Comparison of ENCODE assay signal across 14 cellular contexts in the genomic region with DNA sequence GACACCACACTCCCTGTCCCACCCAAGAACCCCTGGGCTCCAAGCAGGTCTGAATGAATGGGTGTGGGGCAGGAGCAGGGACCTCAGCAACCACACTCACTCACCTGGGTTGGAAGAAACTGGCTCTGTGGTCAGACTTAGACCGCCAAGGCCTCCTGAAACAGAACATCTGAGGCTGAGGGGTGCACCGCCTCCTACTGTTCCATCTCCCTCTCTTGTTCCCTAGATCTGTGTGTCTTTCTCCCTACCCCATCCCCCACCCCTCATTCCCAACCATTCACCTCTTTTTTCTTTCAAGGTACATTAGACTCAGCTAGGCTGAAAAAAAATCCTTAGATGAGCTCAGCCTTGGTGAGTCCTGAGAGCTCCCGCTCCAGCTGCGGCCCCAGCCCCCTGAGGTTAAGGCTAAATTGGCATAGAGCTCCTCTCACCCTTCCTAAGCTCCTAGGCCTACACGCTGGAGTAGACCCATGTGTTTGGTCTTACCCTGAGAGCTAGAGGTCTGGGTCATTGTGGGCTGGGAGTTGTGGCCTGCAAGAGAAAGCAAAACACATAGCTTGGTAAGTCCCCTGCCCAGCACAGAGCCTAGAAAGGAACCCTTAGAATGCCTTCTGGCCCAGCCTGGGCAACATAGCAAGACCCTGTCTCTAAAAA. TPM values are rescaled to one million over a fixed set of nuclear protein-coding genes. Genes with fewer than 3 reads are reported as not detected.
A peak's percentile ranks its signal among the peaks of the same experiment; 100 is the strongest.
DNase-seq lines count a peak whose midpoint lies in the region; ATAC-seq lines count a peak whose summit lies in the region.
"Had no signal": no experiment of that assay in that cellular context is flagged by ENCODE, and none has a peak within 500 bp of the region (broad histone marks: within the 10 kb centered on the region; RNA-seq: fewer than 3 reads in every experiment).

No MANE protein-coding gene starts in this region.

- no peaks in the 10 kb centered on the region for H3K27me3 Mint-ChIP-seq in activated T-cell treated with anti-CD3 and anti-CD28 coated beads, Interleukin-2, amount 50 U/mL, for 72 hours (ENCODE audit: low read depth)
- no peaks in the 10 kb centered on the region for H3K27me3 Mint-ChIP-seq in activated T-cell treated with anti-CD3 and anti-CD28 coated beads, Interleukin-2, amount 50 U/mL, for 4 hours (ENCODE audit: low read depth)
- H3K27me3 Mint-ChIP-seq in activated naive CD8-positive, alpha-beta T cell treated with anti-CD3 and anti-CD28 coated beads, Interleukin-2, amount 10 ng/mL, durations not matched to agents 7 days and 5 days = peaks cover 6% of the 10 kb centered on the region
- no peaks in the 10 kb centered on the region for H3K27me3 Mint-ChIP-seq in stimulated activated naive CD8-positive, alpha-beta T cell treated with anti-CD3 and anti-CD28 coated beads, Interleukin-15, Interleukin-2, amounts not matched to agents 100 ng/mL and 50 ng/mL, for 24 hours

- POLR2A ChIA-PET in activated naive CD8-positive, alpha-beta T cell treated with anti-CD3 and anti-CD28 coated beads, Interleukin-2, amount 10 ng/mL, durations not matched to agents 7 days and 5 days (lab: Charles Lee) = interaction anchor here (0.6 to 2.6 kb wide), 12 partner anchors 8 to 972 kb away, joined by 3 to 19 read pairs (median 4); a partner anchor contains a TSS

- DNase-seq in activated T-cell treated with anti-CD3 and anti-CD28 coated beads, Interleukin-2, amount 50 U/mL, for 72 hours = peak; percentile 60 to 73
- no peak for DNase-seq in activated T-cell treated with anti-CD3 and anti-CD28 coated beads, Interleukin-2, amount 50 U/mL, for 4 hours
- DNase-seq in activated naive CD8-positive, alpha-beta T cell treated with anti-CD3 and anti-CD28 coated beads, Interleukin-2, amount 10 ng/mL, durations not matched to agents 7 days and 5 days = peak; percentile 53
- DNase-seq in NCI-H524 (lab: John Stamatoyannopoulos, UW) (no peak), NCI-H345 treated with DMSO at 0.1 percent for 48 hours (lab: John Stamatoyannopoulos, UW; ENCODE audit: unreplicated experiment) (no peak), globus pallidus (ENCODE audit: low spot score) (no peak)
- DNase-seq: activated naive CD4-positive, alpha-beta T cell treated with anti-CD3 and anti-CD28 coated beads, Interleukin-2, amount 50 U/mL, for 16 hours had no signal

- H3K27ac Mint-ChIP-seq in activated T-cell treated with anti-CD3 and anti-CD28 coated beads, Interleukin-2, amount 50 U/mL, for 72 hours = peak overlapping the region; percentile 70
- peak overlapping the region; percentile 75 for H3K27ac Mint-ChIP-seq in activated naive CD8-positive, alpha-beta T cell treated with anti-CD3 and anti-CD28 coated beads, Interleukin-2, amount 10 ng/mL, durations not matched to agents 7 days and 5 days
- H3K27ac Mint-ChIP-seq in stimulated activated naive CD8-positive, alpha-beta T cell treated with anti-CD3 and anti-CD28 coated beads, Interleukin-15, Interleukin-2, amounts not matched to agents 100 ng/mL and 50 ng/mL, for 24 hours = peak overlapping the region; percentile 97

- peaks cover 0 to 6% of the 10 kb centered on the region in 2 donors for H3K36me3 Mint-ChIP-seq in activated T-cell treated with anti-CD3 and anti-CD28 coated beads, Interleukin-2, amount 50 U/mL, for 72 hours (ENCODE audit: insufficient read depth in 2 of 2)
- H3K36me3 Mint-ChIP-seq in activated T-cell treated with anti-CD3 and anti-CD28 coated beads, Interleukin-2, amount 50 U/mL, for 4 hours (ENCODE audit: insufficient read depth) = no peaks in the 10 kb centered on the region
- no peaks in the 10 kb centered on the region for H3K36me3 Mint-ChIP-seq in activated naive CD8-positive, alpha-beta T cell treated with anti-CD3 and anti-CD28 coated beads, Interleukin-2, amount 10 ng/mL, durations not matched to agents 7 days and 5 days
- no peaks in the 10 kb centered on the region for H3K36me3 Mint-ChIP-seq in stimulated activated naive CD8-positive, alpha-beta T cell treated with anti-CD3 and anti-CD28 coated beads, Interleukin-15, Interleukin-2, amounts not matched to agents 100 ng/mL and 50 ng/mL, for 24 hours (ENCODE audit: low read depth)

- peaks cover 82% of the 10 kb centered on the region for H3K4me1 Mint-ChIP-seq in activated T-cell treated with anti-CD3 and anti-CD28 coated beads, Interleukin-2, amount 50 U/mL, for 72 hours (ENCODE audit: low read depth)
- peaks cover 58% of the 10 kb centered on the region for H3K4me1 Mint-ChIP-seq in activated T-cell treated with anti-CD3 and anti-CD28 coated beads, Interleukin-2, amount 50 U/mL, for 4 hours (ENCODE audit: low read depth)
- peaks cover 43% of the 10 kb centered on the region for H3K4me1 Mint-ChIP-seq in activated naive CD8-positive, alpha-beta T cell treated with anti-CD3 and anti-CD28 coated beads, Interleukin-2, amount 10 ng/mL, durations not matched to agents 7 days and 5 days
- peaks cover 68% of the 10 kb centered on the region for H3K4me1 Mint-ChIP-seq in stimulated activated naive CD8-positive, alpha-beta T cell treated with anti-CD3 and anti-CD28 coated beads, Interleukin-15, Interleukin-2, amounts not matched to agents 100 ng/mL and 50 ng/mL, for 24 hours (ENCODE audit: low read depth)

- H3K4me3 Mint-ChIP-seq in activated T-cell treated with anti-CD3 and anti-CD28 coated beads, Interleukin-2, amount 50 U/mL, for 72 hours = peak overlapping the region; percentile 60 to 63
- no peak overlapping the region for H3K4me3 Mint-ChIP-seq in activated T-cell treated with anti-CD3 and anti-CD28 coated beads, Interleukin-2, amount 50 U/mL, for 4 hours
- peak overlapping the region; percentile 54 for H3K4me3 Mint-ChIP-seq in activated naive CD8-positive, alpha-beta T cell treated with anti-CD3 and anti-CD28 coated beads, Interleukin-2, amount 10 ng/mL, durations not matched to agents 7 days and 5 days
- no peak overlapping the region for H3K4me3 Mint-ChIP-seq in stimulated activated naive CD8-positive, alpha-beta T cell treated with anti-CD3 and anti-CD28 coated beads, Interleukin-15, Interleukin-2, amounts not matched to agents 100 ng/mL and 50 ng/mL, for 24 hours

- peak; percentile 18 to 26 for ATAC-seq in activated T-cell treated with anti-CD3 and anti-CD28 coated beads, Interleukin-2, amount 50 U/mL, for 72 hours (replicated peaks in 1 of 2)
- ATAC-seq in activated T-cell treated with anti-CD3 and anti-CD28 coated beads, Interleukin-2, amount 50 U/mL, for 4 hours = no peak
- ATAC-seq in HG03045 (IDR thresholded peaks at IDR 0.05; ENCODE audit: unreplicated experiment) = peak; percentile 41
- no peak for ATAC-seq in activated naive CD8-positive, alpha-beta T cell treated with anti-CD3 and anti-CD28 coated beads, Interleukin-2, amount 10 ng/mL, durations not matched to agents 7 days and 5 days (ENCODE audit: low read depth)
- ATAC-seq: mucosa of descending colon had no signal

- H3K9me3 Mint-ChIP-seq in activated T-cell treated with anti-CD3 and anti-CD28 coated beads, Interleukin-2, amount 50 U/mL, for 72 hours = peaks cover 0 to 4% of the 10 kb centered on the region in 2 donors
- H3K9me3 Mint-ChIP-seq in activated T-cell treated with anti-CD3 and anti-CD28 coated beads, Interleukin-2, amount 50 U/mL, for 4 hours = no peaks in the 10 kb centered on the region
- H3K9me3 Mint-ChIP-seq in activated naive CD8-positive, alpha-beta T cell treated with anti-CD3 and anti-CD28 coated beads, Interleukin-2, amount 10 ng/mL, durations not matched to agents 7 days and 5 days = no peaks in the 10 kb centered on the region
- no peaks in the 10 kb centered on the region for H3K9me3 Mint-ChIP-seq in stimulated activated naive CD8-positive, alpha-beta T cell treated with anti-CD3 and anti-CD28 coated beads, Interleukin-15, Interleukin-2, amounts not matched to agents 100 ng/mL and 50 ng/mL, for 24 hours

RNA-seq across cellular contexts. Expression of a gene that starts 4.8 kb away (rescaled TPM):
- 1 to 10 TPM; 1.2 to 1.4 TPM for total RNA-seq in activated T-cell treated with anti-CD3 and anti-CD28 coated beads, Interleukin-2, amount 50 U/mL, for 72 hours
- 1 to 10 TPM; 2.6 to 4.0 (median 2.9) TPM for total RNA-seq in activated T-cell treated with anti-CD3 and anti-CD28 coated beads, Interleukin-2, amount 50 U/mL, for 4 hours
- total RNA-seq in activated naive CD8-positive, alpha-beta T cell treated with anti-CD3 and anti-CD28 coated beads, Interleukin-2, amount 10 ng/mL, durations not matched to agents 7 days and 5 days = not detected
- total RNA-seq: MCF 10A had no signal

RNA-seq across cellular contexts. Expression of a gene that starts 13.0 kb away (rescaled TPM):
- under 1 TPM; 0.22 to 0.35 TPM for total RNA-seq in activated T-cell treated with anti-CD3 and anti-CD28 coated beads, Interleukin-2, amount 50 U/mL, for 72 hours
- total RNA-seq in activated T-cell treated with anti-CD3 and anti-CD28 coated beads, Interleukin-2, amount 50 U/mL, for 4 hours = under 1 TPM in 2 of 3 donors, not detected in 1; 0.21 to 0.30 TPM
- under 1 TPM; 0.34 to 0.44 TPM for total RNA-seq in activated naive CD8-positive, alpha-beta T cell treated with anti-CD3 and anti-CD28 coated beads, Interleukin-2, amount 10 ng/mL, durations not matched to agents 7 days and 5 days
- total RNA-seq: MCF 10A, posterior vena cava, SJSA1, urinary bladder had no signal

RNA-seq across cellular contexts. Expression of a gene that starts 18.5 kb away (rescaled TPM):
- 10 to 100 TPM; 46.1 to 73.7 TPM for total RNA-seq in activated T-cell treated with anti-CD3 and anti-CD28 coated beads, Interleukin-2, amount 50 U/mL, for 72 hours
- total RNA-seq in activated T-cell treated with anti-CD3 and anti-CD28 coated beads, Interleukin-2, amount 50 U/mL, for 4 hours = 10 to 100 TPM; 22.7 to 32.8 (median 26.2) TPM
- total RNA-seq in activated naive CD8-positive, alpha-beta T cell treated with anti-CD3 and anti-CD28 coated beads, Interleukin-2, amount 10 ng/mL, durations not matched to agents 7 days and 5 days = 1 to 10 TPM; 4.2 to 5.7 TPM

RNA-seq across cellular contexts. Expression of a gene that starts 24.8 kb away (rescaled TPM):
- total RNA-seq in activated T-cell treated with anti-CD3 and anti-CD28 coated beads, Interleukin-2, amount 50 U/mL, for 72 hours = 100 to 1,000 TPM in 1 of 2 donors, 10 to 100 TPM in 1; 98.6 to 230 TPM
- total RNA-seq in activated T-cell treated with anti-CD3 and anti-CD28 coated beads, Interleukin-2, amount 50 U/mL, for 4 hours = 100 to 1,000 TPM; 139 to 261 (median 172) TPM
- 10 to 100 TPM; 63.6 to 68.4 TPM for total RNA-seq in activated naive CD8-positive, alpha-beta T cell treated with anti-CD3 and anti-CD28 coated beads, Interleukin-2, amount 10 ng/mL, durations not matched to agents 7 days and 5 days

RNA-seq across cellular contexts. Expression of a gene that starts 53.9 kb away (rescaled TPM):
- 1 to 10 TPM; 3.3 to 3.5 TPM for total RNA-seq in activated T-cell treated with anti-CD3 and anti-CD28 coated beads, Interleukin-2, amount 50 U/mL, for 72 hours
- 1 to 10 TPM; 2.4 to 3.6 (median 2.6) TPM for total RNA-seq in activated T-cell treated with anti-CD3 and anti-CD28 coated beads, Interleukin-2, amount 50 U/mL, for 4 hours
- 1 to 10 TPM; 6.3 to 6.4 TPM for total RNA-seq in activated naive CD8-positive, alpha-beta T cell treated with anti-CD3 and anti-CD28 coated beads, Interleukin-2, amount 10 ng/mL, durations not matched to agents 7 days and 5 days

Comparison
In these comparisons a context has a peak if more than half of its experiments do, and no peak if none do; other contexts are left out.
1. ATAC-seq: peak in activated T-cell treated with anti-CD3 and anti-CD28 coated beads, Interleukin-2, amount 50 U/mL, for 72 hours (2 of 2) and HG03045 (single experiment); none in activated T-cell treated with anti-CD3 and anti-CD28 coated beads, Interleukin-2, amount 50 U/mL, for 4 hours (0 of 2) and activated naive CD8-positive, alpha-beta T cell treated with anti-CD3 and anti-CD28 coated beads, Interleukin-2, amount 10 ng/mL, durations not matched to agents 7 days and 5 days (single experiment).
2. DNase-seq: peak in activated T-cell treated with anti-CD3 and anti-CD28 coated beads, Interleukin-2, amount 50 U/mL, for 72 hours (2 of 2) and activated naive CD8-positive, alpha-beta T cell treated with anti-CD3 and anti-CD28 coated beads, Interleukin-2, amount 10 ng/mL, durations not matched to agents 7 days and 5 days (single experiment); none in activated T-cell treated with anti-CD3 and anti-CD28 coated beads, Interleukin-2, amount 50 U/mL, for 4 hours (single experiment), NCI-H524 (0 of 2), NCI-H345 treated with DMSO at 0.1 percent for 48 hours (single experiment) and globus pallidus (single experiment).
3. H3K4me3 Mint-ChIP-seq: peak in activated T-cell treated with anti-CD3 and anti-CD28 coated beads, Interleukin-2, amount 50 U/mL, for 72 hours (2 of 2) and activated naive CD8-positive, alpha-beta T cell treated with anti-CD3 and anti-CD28 coated beads, Interleukin-2, amount 10 ng/mL, durations not matched to agents 7 days and 5 days (single experiment); none in activated T-cell treated with anti-CD3 and anti-CD28 coated beads, Interleukin-2, amount 50 U/mL, for 4 hours (single experiment) and stimulated activated naive CD8-positive, alpha-beta T cell treated with anti-CD3 and anti-CD28 coated beads, Interleukin-15, Interleukin-2, amounts not matched to agents 100 ng/mL and 50 ng/mL, for 24 hours (single experiment).
4. Peak in every context shown above with its lines, with median percentiles within 50 percentile points of each other: H3K27ac Mint-ChIP-seq.